ENCODE assay signal across 9 cellular contexts in the genomic region with DNA sequence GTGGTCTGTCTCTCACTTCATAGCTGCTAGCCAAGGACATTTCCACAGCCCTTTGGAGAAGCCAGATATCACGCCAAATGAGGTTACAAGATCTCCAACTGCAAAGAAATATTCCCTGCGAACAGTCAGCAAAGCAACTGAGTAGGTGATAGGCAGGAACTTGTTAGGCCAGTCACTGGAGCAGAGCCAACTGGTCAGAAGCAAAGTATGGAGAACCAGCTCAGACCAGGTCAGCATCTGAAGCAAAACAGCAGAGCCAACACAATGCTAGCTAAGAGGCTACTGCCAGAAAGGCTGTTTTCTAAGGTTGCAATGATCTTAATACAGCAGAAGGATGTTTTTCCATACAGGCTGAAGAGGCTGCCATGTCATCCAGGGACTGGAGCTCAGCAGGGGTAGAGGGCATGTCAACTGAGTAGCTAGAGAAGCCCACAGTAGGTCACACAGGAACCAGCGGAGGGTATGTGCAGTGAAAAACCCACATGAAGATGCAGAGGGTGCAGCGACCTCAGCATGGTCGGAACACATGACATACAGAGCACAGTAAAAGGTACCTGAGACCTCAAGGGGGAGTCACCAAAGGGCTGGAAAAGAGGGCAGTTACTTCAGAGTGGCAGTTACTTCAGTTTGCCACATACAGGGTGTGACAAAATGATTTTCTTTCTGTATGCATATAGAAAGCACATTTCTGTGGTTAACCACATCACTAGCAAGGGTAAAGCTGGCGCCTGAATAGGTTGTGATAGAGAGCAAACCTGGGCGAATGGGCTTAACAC. TPM values are rescaled to one million over a fixed set of nuclear protein-coding genes. Genes with fewer than 3 reads are reported as not detected.
A peak's percentile ranks its signal among the peaks of the same experiment; 100 is the strongest.
DNase-seq lines count a peak whose midpoint lies in the region; ATAC-seq and TF ChIP-seq lines count a peak whose summit lies in the region.
"Had no signal": no experiment of that assay in that cellular context is flagged by ENCODE, and none has a peak within 500 bp of the region (broad histone marks: within the 10 kb centered on the region; RNA-seq: fewer than 3 reads in every experiment).

No MANE protein-coding gene starts in this region.

- H3K27me3 ChIP-seq in mammary epithelial cell (ENCODE audit: insufficient read depth, low read length): no peaks in the 10 kb centered on the region

- H3K9ac ChIP-seq in mammary epithelial cell (ENCODE audit: insufficient read depth, low read length): no peak overlapping the region

- no peak for TF ChIP-seq CTCF in mammary epithelial cell (conservative IDR thresholded peaks at IDR 0.05 in 1 of 2, IDR thresholded peaks at IDR 0.05 in 1 of 2; ENCODE audit: extremely low read depth in 1 of 2, insufficient read depth in 1 of 2, low read depth in 1 of 2, low read length in 2 of 2)

- CTCF ChIA-PET in mammary epithelial cell (lab: Charles Lee; ENCODE audit: low non-redundant PET): no interaction called here

- whole genome bisulfite sequencing in mammary epithelial cell (ENCODE audit: low coverage, missing lambda C conversion rate): 68% methylated on average over 7 of the region's 7 CpGs

- no peak for ATAC-seq in GM19351 (IDR thresholded peaks at IDR 0.05; ENCODE audit: unreplicated experiment)

- BruUV-seq in mammary epithelial cell (replicated peaks; lab: Mats Ljungman, UMichigan): no TSS peak

- in situ Hi-C loops in mammary epithelial cell (cut with MboI; ENCODE audit: low sequenced_read_pairs in 2 of 2): no loop called here

- no peak overlapping the region for H3K4me3 ChIP-seq in mammary epithelial cell (replicated peaks in 1 of 3; ENCODE audit: insufficient read depth in 1 of 3, low read depth in 2 of 3, low read length in 3 of 3)

- peaks cover 32% of the 10 kb centered on the region for H3K4me1 ChIP-seq in mammary epithelial cell (ENCODE audit: insufficient read depth, low read length)

- no peak overlapping the region for H2AFZ ChIP-seq in mammary epithelial cell (ENCODE audit: low read depth, low read length)

- peak; percentile 34 to 38 for DNase-seq in activated CD4-positive, alpha-beta T cell treated with anti-CD3 and anti-CD28 coated beads for 24 hours (ENCODE audit: low read depth in 2 of 2)
- DNase-seq in mammary epithelial cell: peak; percentile 54
- DNase-seq in stimulated activated CD8-positive, alpha-beta memory T cell treated with anti-CD3 and anti-CD28 coated beads, Interleukin-7, amount 100 ng/mL, for 48 hours (ENCODE audit: extremely low read depth in 1 of 2, low read depth in 1 of 2): peak; percentile 37 to 78
- no peak for DNase-seq in amygdala (lab: John Stamatoyannopoulos, UW)
- no peak for DNase-seq in NCI-H748 (lab: John Stamatoyannopoulos, UW; ENCODE audit: unreplicated experiment)
- no peak for DNase-seq in HK-2 (ENCODE audit: unreplicated experiment)

- no peaks in the 10 kb centered on the region for H4K20me1 ChIP-seq in mammary epithelial cell (ENCODE audit: insufficient read depth, low read length)

- no peaks in the 10 kb centered on the region for H3K79me2 ChIP-seq in mammary epithelial cell (ENCODE audit: insufficient read depth, low read length)

- H3K27ac ChIP-seq in KOPT-K1 (ENCODE audit: low read depth, low read length, poor library complexity, severe bottlenecking): peak overlapping the region; percentile 99
- no peak overlapping the region for H3K27ac ChIP-seq in mammary epithelial cell (ENCODE audit: insufficient read depth, low read depth, low read length)

- dilution Hi-C loops in mammary epithelial cell (cut with HindIII; ENCODE audit: low sequenced_read_pairs): no loop called here

- H3K36me3 ChIP-seq in KOPT-K1 (ENCODE audit: insufficient read depth, low read length) (peaks cover 22% of the 10 kb centered on the region), mammary epithelial cell (ENCODE audit: insufficient read depth, low read length) (no peaks in the 10 kb centered on the region)

- H3K4me2 ChIP-seq in mammary epithelial cell (ENCODE audit: insufficient read depth, low read depth, low read length): no peak overlapping the region

- intact Hi-C loops in mammary epithelial cell (cut with micrococcal nuclease): no loop called here

- H3K9me3 ChIP-seq in KOPT-K1 (ENCODE audit: insufficient read depth, low read length, poor library complexity, severe bottlenecking) (no peaks in the 10 kb centered on the region), mammary epithelial cell (replicated peaks; ENCODE audit: insufficient read depth, low read length) (no peaks in the 10 kb centered on the region)

RNA-seq across cellular contexts. Expression of a gene that starts 8.9 kb away (rescaled TPM):
- total RNA-seq in mammary epithelial cell: 1 to 10 TPM; 4.7 to 5.4 TPM
- polyA plus RNA-seq in mammary epithelial cell: 2.0 TPM
- polyA minus RNA-seq in mammary epithelial cell: 1.1 TPM

RNA-seq across cellular contexts. Expression of a gene that starts 18.9 kb away (rescaled TPM):
- total RNA-seq in mammary epithelial cell: 100 to 1,000 TPM in 1 of 2 donors, 10 to 100 TPM in 1; 82.7 to 167 TPM
- 272 TPM for polyA plus RNA-seq in mammary epithelial cell
- 120 TPM for polyA minus RNA-seq in mammary epithelial cell

RNA-seq across cellular contexts. Expression of a gene that starts 25.0 kb away (rescaled TPM):
- total RNA-seq in mammary epithelial cell: 10 to 100 TPM; 10.3 to 45.0 TPM
- polyA plus RNA-seq in mammary epithelial cell: 6.4 TPM
- polyA minus RNA-seq in mammary epithelial cell: 22.3 TPM

RNA-seq across cellular contexts. Expression of a gene that starts 47.9 kb away (rescaled TPM):
- total RNA-seq in mammary epithelial cell: not detected
- not detected for polyA plus RNA-seq in mammary epithelial cell
- polyA minus RNA-seq in mammary epithelial cell: not detected
- total RNA-seq: glomerular endothelial cell had no signal

Comparison
In these comparisons a context has a peak if more than half of its experiments do, and no peak if none do; other contexts are left out.
1. DNase-seq: peak in activated CD4-positive, alpha-beta T cell treated with anti-CD3 and anti-CD28 coated beads for 24 hours (2 of 2), mammary epithelial cell (single experiment) and stimulated activated CD8-positive, alpha-beta memory T cell treated with anti-CD3 and anti-CD28 coated beads, Interleukin-7, amount 100 ng/mL, for 48 hours (2 of 2); none in amygdala (0 of 56), NCI-H748 (single experiment) and HK-2 (single experiment).